Comparison of ENCODE assay signal across 8 cellular contexts in genomic region chrX:46912673-46913491, GRCh38. TPM values are rescaled to one million over a fixed set of nuclear protein-coding genes. Genes with fewer than 3 reads are reported as not detected.
DNase-seq lines count a peak whose midpoint lies in the region; ATAC-seq, FAIRE-seq and TF ChIP-seq lines count a peak whose summit lies in the region.

No MANE protein-coding gene starts in this region.

- in situ Hi-C loops in mammary epithelial cell (cut with MboI; ENCODE audit: low sequenced_read_pairs in 2 of 2), result loop anchor here in 1 of 2 donors (10.0 kb wide), 1 partner anchor 62 kb away; no protein-coding TSS in a partner anchor

- H3K4me2 ChIP-seq in SU-DHL-6 (ENCODE audit: low read depth, low read length, poor library complexity, severe bottlenecking) (peak overlapping the region; percentile 81), mammary epithelial cell (ENCODE audit: insufficient read depth, low read depth, low read length) (peak overlapping the region; percentile 59)

- CTCF ChIA-PET in mammary epithelial cell (lab: Charles Lee; ENCODE audit: low non-redundant PET), result interaction anchor here (0.7 kb wide), 2 partner anchors 29 to 32 kb away, joined by 3 read pairs; no protein-coding TSS in a partner anchor

- dilution Hi-C loops in mammary epithelial cell (cut with HindIII; ENCODE audit: low sequenced_read_pairs), result no loop called here

- H3K36me3 ChIP-seq in SU-DHL-6 (ENCODE audit: low read length), result no peaks in the 10 kb centered on the region
- H3K36me3 ChIP-seq in mammary epithelial cell (ENCODE audit: insufficient read depth, low read length), result no peaks in the 10 kb centered on the region
- no peaks in the 10 kb centered on the region for H3K36me3 ChIP-seq in kidney (ENCODE audit: control insufficient read depth in 1 of 2, insufficient read depth in 2 of 2, low read length in 2 of 2)

- H3K79me2 ChIP-seq in SU-DHL-6 (ENCODE audit: insufficient read depth, low read length) (no peaks in the 10 kb centered on the region), mammary epithelial cell (ENCODE audit: insufficient read depth, low read length) (peaks cover 41% of the 10 kb centered on the region)

- H4K20me1 ChIP-seq in SU-DHL-6 (ENCODE audit: low read depth, low read length) (no peaks in the 10 kb centered on the region), mammary epithelial cell (ENCODE audit: insufficient read depth, low read length) (no peaks in the 10 kb centered on the region)

- no peaks in the 10 kb centered on the region for H3K4me1 ChIP-seq in mammary epithelial cell (ENCODE audit: insufficient read depth, low read length)
- H3K4me1 ChIP-seq in kidney (ENCODE audit: control insufficient read depth in 1 of 2, insufficient read depth in 1 of 2, low read depth in 1 of 2, low read length in 2 of 2), result peaks cover 0 to 2% of the 10 kb centered on the region in 2 donors

- BruUV-seq in mammary epithelial cell (replicated peaks; lab: Mats Ljungman, UMichigan), result no TSS peak

- no peak for FAIRE-seq in HTR-8/SVneo (lab: Jason Lieb, UNC)
- no peak for FAIRE-seq in kidney (lab: Jason Lieb, UNC)

- no peak for ATAC-seq in GM21360 (IDR thresholded peaks at IDR 0.05; ENCODE audit: unreplicated experiment)

- H2AFZ ChIP-seq in SU-DHL-6 (ENCODE audit: low read depth, low read length, severe bottlenecking) (peak overlapping the region; percentile 74), mammary epithelial cell (ENCODE audit: low read depth, low read length) (peak overlapping the region; percentile 68)

- intact Hi-C loops in mammary epithelial cell (cut with micrococcal nuclease), result loop anchor here (1.0 to 5.0 kb wide), 3 partner anchors 49 to 117 kb away; no protein-coding TSS in a partner anchor
- intact Hi-C loops in kidney (cut with DNase I), result no loop called here

- no peaks in the 10 kb centered on the region for H3K9me2 ChIP-seq in SU-DHL-6 (replicated peaks; ENCODE audit: insufficient read depth, low read length)

- H3K9ac ChIP-seq in SU-DHL-6 (ENCODE audit: low read length) (peak overlapping the region; percentile 60), mammary epithelial cell (ENCODE audit: insufficient read depth, low read length) (peak overlapping the region; percentile 53), kidney (ENCODE audit: low read length in 2 of 2) (no peak overlapping the region)

- peak overlapping the region; percentile 62 for H3K4me3 ChIP-seq in SU-DHL-6 (ENCODE audit: insufficient read depth, low read length, poor library complexity, severe bottlenecking)
- H3K4me3 ChIP-seq in mammary epithelial cell (replicated peaks in 1 of 3; ENCODE audit: insufficient read depth in 1 of 3, low read depth in 2 of 3, low read length in 3 of 3), result peak overlapping the region; percentile 47 to 68 (median 56)
- H3K4me3 ChIP-seq in kidney (ENCODE audit: low read length in 2 of 2), result peak overlapping the region; percentile 62 to 73

- DNase-seq in SIG-M5 treated with dmso at 0.1 percent for 504 hours (lab: John Stamatoyannopoulos, UW; ENCODE audit: unreplicated experiment) (peak; percentile 21), SIG-M5 (lab: John Stamatoyannopoulos, UW) (no peak), HTR-8/SVneo (ENCODE audit: insufficient read length, low spot score) (peak; percentile 24), mammary epithelial cell (peak; percentile 35), kidney (peak; percentile 79)
- DNase-seq in stimulated activated CD4-positive, alpha-beta T cell treated with anti-CD3 and anti-CD28 coated beads, Interleukin-4, amount 100 ng/mL, for 1 hour, result peak; percentile 29

- WGBS in mammary epithelial cell (ENCODE audit: low coverage, missing lambda C conversion rate), result 44% methylated on average over 21 of the region's 102 CpGs

- no peak overlapping the region for H3K27ac ChIP-seq in SU-DHL-6 (ENCODE audit: low read depth, low read length)
- peak overlapping the region; percentile 5 for H3K27ac ChIP-seq in mammary epithelial cell (ENCODE audit: insufficient read depth, low read depth, low read length)
- peak overlapping the region in 1 of 2 donors; percentile 17 for H3K27ac ChIP-seq in kidney (ENCODE audit: low read depth in 2 of 2, low read length in 2 of 2)

- peak; percentile 31 for TF ChIP-seq CTCF in SU-DHL-6 (IDR thresholded peaks at IDR 0.05; ENCODE audit: insufficient read depth, low read length, poor library complexity, severe bottlenecking)
- peak in 1 of 2 donors; percentile 55 for TF ChIP-seq CTCF in mammary epithelial cell (conservative IDR thresholded peaks at IDR 0.05 in 1 of 2, IDR thresholded peaks at IDR 0.05 in 1 of 2; ENCODE audit: extremely low read depth in 1 of 2, insufficient read depth in 1 of 2, low read depth in 1 of 2, low read length in 2 of 2)
- TF ChIP-seq CTCF in kidney (IDR thresholded peaks at IDR 0.05; ENCODE audit: borderline replicate concordance, extremely low read depth, insufficient read depth), result peak; percentile 14

- H3F3A ChIP-seq in SU-DHL-6 (ENCODE audit: insufficient read depth), result peaks cover 7% of the 10 kb centered on the region; the same call in 1 of the 2 replicates

- H3K9me3 ChIP-seq in SU-DHL-6 (ENCODE audit: insufficient read depth, low read length), result no peaks in the 10 kb centered on the region
- no peaks in the 10 kb centered on the region for H3K9me3 ChIP-seq in mammary epithelial cell (replicated peaks; ENCODE audit: insufficient read depth, low read length)
- no peaks in the 10 kb centered on the region for H3K9me3 ChIP-seq in kidney (ENCODE audit: control insufficient read depth in 1 of 2, low read length in 2 of 2)

- H3K27me3 ChIP-seq in SU-DHL-6 (ENCODE audit: low read length) (no peaks in the 10 kb centered on the region), mammary epithelial cell (ENCODE audit: insufficient read depth, low read length) (no peaks in the 10 kb centered on the region)

RNA-seq across cellular contexts. Expression of gene JADE3, which starts 0.7 kb away (rescaled TPM):
- total RNA-seq in mammary epithelial cell (10 to 100 TPM in 1 of 2 donors, 1 to 10 TPM in 1; 7.5 to 12.5 TPM), kidney (13.1 TPM)
- polyA plus RNA-seq in mammary epithelial cell (3.4 TPM), kidney (ENCODE audit: insufficient read depth, low read depth, low replicate concordance) (3.2 TPM)
- 1.2 TPM for polyA minus RNA-seq in mammary epithelial cell

Comparison
In these comparisons a context has a peak if more than half of its experiments do, and no peak if none do; other contexts are left out.
1. H3K9ac ChIP-seq: peak in SU-DHL-6 (single experiment) and mammary epithelial cell (single experiment); none in kidney (0 of 2).
2. Peak in every context shown above with its lines, with median percentiles within 50 percentile points of each other: H3K4me3 ChIP-seq.